ENCODE assay signal across 27 cellular contexts in genomic region chr1:225406976-225407725, GRCh38. TPM values are rescaled to one million over a fixed set of nuclear protein-coding genes. Genes with fewer than 3 reads are reported as not detected.
A peak's percentile ranks its signal among the peaks of the same experiment; 100 is the strongest.
DNase-seq lines count a peak whose midpoint lies in the region; FAIRE-seq and TF ChIP-seq lines count a peak whose summit lies in the region.
"Had no signal": no experiment of that assay in that cellular context is flagged by ENCODE, and none has a peak within 500 bp of the region (broad histone marks: within the 10 kb centered on the region; RNA-seq: fewer than 3 reads in every experiment).

No MANE protein-coding gene starts in this region.

- H3K9me3 ChIP-seq in CD8-positive, alpha-beta memory T cell (ENCODE audit: low read length) = no peaks in the 10 kb centered on the region
- H3K9me3 ChIP-seq: A549, BLaER1, colonic mucosa, esophagus squamous epithelium, left ventricle myocardium inferior, psoas muscle had no signal

- no peak for FAIRE-seq in RCC 7860 (lab: Jason Lieb, UNC)
- FAIRE-seq: A549, frontal cortex, GM12892 had no signal

- H3K27me3 Mint-ChIP-seq in activated CD4-positive, alpha-beta memory T cell treated with anti-CD3 and anti-CD28 coated beads, Interleukin-2, amount 10 ng/mL, durations not matched to agents 7 days and 5 days = no peaks in the 10 kb centered on the region
- H3K27me3 Mint-ChIP-seq in activated CD4-positive, alpha-beta memory T cell treated with anti-CD3 and anti-CD28 coated beads for 36 hours = no peaks in the 10 kb centered on the region
- H3K27me3 Mint-ChIP-seq in CD8-positive, alpha-beta memory T cell = no peaks in the 10 kb centered on the region
- H3K27me3 Mint-ChIP-seq in activated naive CD8-positive, alpha-beta T cell = no peaks in the 10 kb centered on the region
- no peaks in the 10 kb centered on the region for H3K27me3 Mint-ChIP-seq in nephron progenitor cell (ENCODE audit: low read depth, poor library complexity)
- H3K27me3 Mint-ChIP-seq: effector memory CD8-positive, alpha-beta T cell had no signal

- H3K4me1 ChIP-seq in CD8-positive, alpha-beta memory T cell (ENCODE audit: insufficient read depth, low read length) = no peaks in the 10 kb centered on the region
- H3K4me1 ChIP-seq: A549, BLaER1, colonic mucosa, esophagus squamous epithelium, left ventricle myocardium inferior, psoas muscle had no signal

- TF ChIP-seq CTCF in nephron progenitor cell (IDR thresholded peaks at IDR 0.05) = no peak
- no peak for TF ChIP-seq CTCF in GM10248 (IDR thresholded peaks at IDR 0.05; ENCODE audit: control extremely low read depth, extremely low read depth, low read depth, missing control alignments)

- CTCF ChIA-PET in activated CD4-positive, alpha-beta memory T cell treated with anti-CD3 and anti-CD28 coated beads, Interleukin-2, amount 10 ng/mL, durations not matched to agents 7 days and 5 days (lab: Charles Lee) = interaction anchor here (1.4 kb wide), 1 partner anchor 13 kb away, joined by 4 read pairs; no protein-coding TSS in a partner anchor
- CTCF ChIA-PET in activated CD4-positive, alpha-beta memory T cell treated with anti-CD3 and anti-CD28 coated beads for 36 hours (lab: Charles Lee) = no interaction called here
- CTCF ChIA-PET in CD8-positive, alpha-beta memory T cell (lab: Charles Lee) = interaction anchor here (1.5 kb wide), 1 partner anchor 68 kb away, joined by 3 read pairs; no protein-coding TSS in a partner anchor
- CTCF ChIA-PET in GM10248 (lab: Yijun Ruan, JAX) = no interaction called here

- peaks cover 57% of the 10 kb centered on the region for H3K36me3 ChIP-seq in CD8-positive, alpha-beta memory T cell (ENCODE audit: insufficient read depth, low read length)

- H3K4me1 Mint-ChIP-seq in activated CD4-positive, alpha-beta memory T cell treated with anti-CD3 and anti-CD28 coated beads, Interleukin-2, amount 10 ng/mL, durations not matched to agents 7 days and 5 days = peaks cover 2% of the 10 kb centered on the region
- no peaks in the 10 kb centered on the region for H3K4me1 Mint-ChIP-seq in activated CD4-positive, alpha-beta memory T cell treated with anti-CD3 and anti-CD28 coated beads for 36 hours (ENCODE audit: low read depth)
- peaks cover 5 to 20% (median 18%) of the 10 kb centered on the region in 3 donors for H3K4me1 Mint-ChIP-seq in CD8-positive, alpha-beta memory T cell
- peaks cover 3% of the 10 kb centered on the region for H3K4me1 Mint-ChIP-seq in activated naive CD8-positive, alpha-beta T cell (ENCODE audit: low read depth)
- peaks cover 25% of the 10 kb centered on the region for H3K4me1 Mint-ChIP-seq in nephron progenitor cell
- H3K4me1 Mint-ChIP-seq: neural progenitor cell had no signal

- intact Hi-C loops in activated CD4-positive, alpha-beta memory T cell treated with anti-CD3 and anti-CD28 coated beads for 36 hours (cut with micrococcal nuclease) = no loop called here

- POLR2A ChIA-PET in activated CD4-positive, alpha-beta memory T cell treated with anti-CD3 and anti-CD28 coated beads, Interleukin-2, amount 10 ng/mL, durations not matched to agents 7 days and 5 days (lab: Charles Lee) = interaction anchor here (0.8 to 2.3 kb wide), 6 partner anchors 14 to 61 kb away, joined by 3 to 13 read pairs (median 4); no protein-coding TSS in a partner anchor
- POLR2A ChIA-PET in activated CD4-positive, alpha-beta memory T cell treated with anti-CD3 and anti-CD28 coated beads for 36 hours (lab: Charles Lee) = no interaction called here
- POLR2A ChIA-PET in CD8-positive, alpha-beta memory T cell (lab: Charles Lee) = interaction anchor here (0.7 kb wide), 1 partner anchor 226 kb away, joined by 3 read pairs; no protein-coding TSS in a partner anchor
- POLR2A ChIA-PET in GM10248 (lab: Yijun Ruan, JAX) = no interaction called here

- H3K27ac ChIP-seq in CD8-positive, alpha-beta memory T cell (ENCODE audit: low read depth, low read length) = no peak overlapping the region
- H3K27ac ChIP-seq: A549, BLaER1, colonic mucosa, esophagus squamous epithelium, left ventricle myocardium inferior, neural progenitor cell, psoas muscle had no signal

- H3K9me3 Mint-ChIP-seq in activated CD4-positive, alpha-beta memory T cell treated with anti-CD3 and anti-CD28 coated beads, Interleukin-2, amount 10 ng/mL, durations not matched to agents 7 days and 5 days = no peaks in the 10 kb centered on the region
- H3K9me3 Mint-ChIP-seq in activated CD4-positive, alpha-beta memory T cell treated with anti-CD3 and anti-CD28 coated beads for 36 hours = no peaks in the 10 kb centered on the region
- no peaks in the 10 kb centered on the region for H3K9me3 Mint-ChIP-seq in CD8-positive, alpha-beta memory T cell
- H3K9me3 Mint-ChIP-seq in activated naive CD8-positive, alpha-beta T cell (ENCODE audit: low read depth) = no peaks in the 10 kb centered on the region
- H3K9me3 Mint-ChIP-seq in nephron progenitor cell = no peaks in the 10 kb centered on the region
- H3K9me3 Mint-ChIP-seq: effector memory CD8-positive, alpha-beta T cell; neural progenitor cell had no signal

- no peak for DNase-seq in activated CD4-positive, alpha-beta memory T cell treated with anti-CD3 and anti-CD28 coated beads, Interleukin-2, amount 10 ng/mL, durations not matched to agents 7 days and 5 days
- DNase-seq in activated CD4-positive, alpha-beta memory T cell treated with anti-CD3 and anti-CD28 coated beads for 36 hours = no peak
- DNase-seq in CD8-positive, alpha-beta memory T cell = no peak
- DNase-seq in nephron progenitor cell (no peak), RCC 7860 (ENCODE audit: low spot score) (no peak), nucleus accumbens (lab: John Stamatoyannopoulos, UW) (no peak), GM10248 (ENCODE audit: extremely low spot score) (no peak)
- DNase-seq: anterior cingulate cortex; colonic mucosa; effector memory CD8-positive, alpha-beta T cell; esophagus squamous epithelium; hippocampal formation; Karpas-422; left ventricle myocardium inferior; NCI-H1048; NCI-H1694 treated with DMSO at 0.1 percent for 48 hours; NCI-H2171 treated with DMSO at 0.1 percent for 48 hours; NCI-H526; psoas muscle; stimulated activated CD8-positive, alpha-beta memory T cell treated with anti-CD3 and anti-CD28 coated beads, Interleukin-4, amount 100 ng/mL, for 48 hours; substantia nigra had no signal

- H3K27ac Mint-ChIP-seq in activated CD4-positive, alpha-beta memory T cell treated with anti-CD3 and anti-CD28 coated beads, Interleukin-2, amount 10 ng/mL, durations not matched to agents 7 days and 5 days = peak overlapping the region; percentile 8
- H3K27ac Mint-ChIP-seq in activated CD4-positive, alpha-beta memory T cell treated with anti-CD3 and anti-CD28 coated beads for 36 hours = no peak overlapping the region
- peak overlapping the region in 6 of 8 donors; percentile 18 to 76 (median 36) for H3K27ac Mint-ChIP-seq in CD8-positive, alpha-beta memory T cell
- peak overlapping the region; percentile 54 for H3K27ac Mint-ChIP-seq in activated naive CD8-positive, alpha-beta T cell
- peak overlapping the region; percentile 85 for H3K27ac Mint-ChIP-seq in nephron progenitor cell
- H3K27ac Mint-ChIP-seq: neural progenitor cell had no signal

- H3K36me3 Mint-ChIP-seq in activated CD4-positive, alpha-beta memory T cell treated with anti-CD3 and anti-CD28 coated beads, Interleukin-2, amount 10 ng/mL, durations not matched to agents 7 days and 5 days (ENCODE audit: low read depth) = peaks cover 80% of the 10 kb centered on the region
- H3K36me3 Mint-ChIP-seq in activated CD4-positive, alpha-beta memory T cell treated with anti-CD3 and anti-CD28 coated beads for 36 hours = peaks cover 56% of the 10 kb centered on the region
- H3K36me3 Mint-ChIP-seq in CD8-positive, alpha-beta memory T cell = peaks cover 0 to 90% (median 22%) of the 10 kb centered on the region in 3 donors
- peaks cover 11% of the 10 kb centered on the region for H3K36me3 Mint-ChIP-seq in activated naive CD8-positive, alpha-beta T cell
- H3K36me3 Mint-ChIP-seq in nephron progenitor cell (ENCODE audit: low read depth) = peaks cover 92% of the 10 kb centered on the region

- H3K4me3 Mint-ChIP-seq in activated CD4-positive, alpha-beta memory T cell treated with anti-CD3 and anti-CD28 coated beads, Interleukin-2, amount 10 ng/mL, durations not matched to agents 7 days and 5 days = no peak overlapping the region
- H3K4me3 Mint-ChIP-seq in activated CD4-positive, alpha-beta memory T cell treated with anti-CD3 and anti-CD28 coated beads for 36 hours = no peak overlapping the region
- H3K4me3 Mint-ChIP-seq in CD8-positive, alpha-beta memory T cell = no peak overlapping the region
- no peak overlapping the region for H3K4me3 Mint-ChIP-seq in activated naive CD8-positive, alpha-beta T cell
- H3K4me3 Mint-ChIP-seq in nephron progenitor cell = no peak overlapping the region
- H3K4me3 Mint-ChIP-seq: effector memory CD8-positive, alpha-beta T cell; neural progenitor cell had no signal

- no peak overlapping the region for H3K4me3 ChIP-seq in CD8-positive, alpha-beta memory T cell (ENCODE audit: low read length)
- H3K4me3 ChIP-seq: A549, BLaER1, colonic mucosa, esophagus squamous epithelium, left ventricle myocardium inferior, neural progenitor cell, psoas muscle had no signal

- no peaks in the 10 kb centered on the region for H3K27me3 ChIP-seq in CD8-positive, alpha-beta memory T cell (ENCODE audit: insufficient read depth, low read length, poor library complexity, severe bottlenecking)
- H3K27me3 ChIP-seq: BLaER1, colonic mucosa, esophagus squamous epithelium, neural progenitor cell had no signal

RNA-seq across cellular contexts. Expression of gene LBR, which starts 20.7 kb away (rescaled TPM):
- total RNA-seq in activated CD4-positive, alpha-beta memory T cell treated with anti-CD3 and anti-CD28 coated beads, Interleukin-2, amount 10 ng/mL, durations not matched to agents 7 days and 5 days = 100 to 1,000 TPM; 251 to 259 TPM
- total RNA-seq in activated CD4-positive, alpha-beta memory T cell treated with anti-CD3 and anti-CD28 coated beads for 36 hours = 100 to 1,000 TPM; 146 to 148 TPM
- total RNA-seq in CD8-positive, alpha-beta memory T cell = 100 to 1,000 TPM; 125 to 132 TPM
- polyA plus RNA-seq in CD8-positive, alpha-beta memory T cell = 110 TPM

Comparison
In these comparisons a context has a peak if more than half of its experiments do, and no peak if none do; other contexts are left out.
1. CTCF ChIA-PET loops: an anchor here in activated CD4-positive, alpha-beta memory T cell treated with anti-CD3 and anti-CD28 coated beads, Interleukin-2, amount 10 ng/mL, durations not matched to agents 7 days and 5 days (1.4 kb wide) and CD8-positive, alpha-beta memory T cell (1.5 kb wide); none called in activated CD4-positive, alpha-beta memory T cell treated with anti-CD3 and anti-CD28 coated beads for 36 hours and GM10248.
2. POLR2A ChIA-PET loops: an anchor here in activated CD4-positive, alpha-beta memory T cell treated with anti-CD3 and anti-CD28 coated beads, Interleukin-2, amount 10 ng/mL, durations not matched to agents 7 days and 5 days (0.8 to 2.3 kb wide) and CD8-positive, alpha-beta memory T cell (0.7 kb wide); none called in activated CD4-positive, alpha-beta memory T cell treated with anti-CD3 and anti-CD28 coated beads for 36 hours and GM10248.